In the genomic region with DNA sequence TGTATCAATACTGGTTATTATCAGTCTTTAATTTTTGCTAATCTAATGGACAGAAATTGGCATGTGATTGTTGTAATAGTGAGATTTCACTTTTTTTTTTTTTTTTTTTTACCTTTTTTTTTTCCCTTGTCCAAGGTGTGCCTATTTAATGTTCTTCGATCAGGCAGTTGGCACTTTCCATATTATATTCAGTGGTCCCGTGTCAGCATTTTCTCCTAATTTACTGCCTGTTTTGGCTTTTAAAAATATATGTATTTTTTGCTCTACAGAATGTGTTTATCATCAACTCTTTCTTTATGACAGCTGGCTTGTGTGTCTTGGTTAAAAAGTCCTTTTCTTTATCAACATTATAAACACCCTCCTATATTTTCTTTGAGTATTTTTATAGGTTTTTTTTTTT, we compare ENCODE assay signal across 2 cellular contexts.
A peak's percentile ranks its signal among the peaks of the same experiment; 100 is the strongest.
TF ChIP-seq lines count a peak whose summit lies in the region.

No MANE protein-coding gene starts in this region.

TF ChIP-seq in HEK293, 187 proteins besides CTCF, POLR2A, EP300 and RAD21:
- TF ChIP-seq, protein P1, sequence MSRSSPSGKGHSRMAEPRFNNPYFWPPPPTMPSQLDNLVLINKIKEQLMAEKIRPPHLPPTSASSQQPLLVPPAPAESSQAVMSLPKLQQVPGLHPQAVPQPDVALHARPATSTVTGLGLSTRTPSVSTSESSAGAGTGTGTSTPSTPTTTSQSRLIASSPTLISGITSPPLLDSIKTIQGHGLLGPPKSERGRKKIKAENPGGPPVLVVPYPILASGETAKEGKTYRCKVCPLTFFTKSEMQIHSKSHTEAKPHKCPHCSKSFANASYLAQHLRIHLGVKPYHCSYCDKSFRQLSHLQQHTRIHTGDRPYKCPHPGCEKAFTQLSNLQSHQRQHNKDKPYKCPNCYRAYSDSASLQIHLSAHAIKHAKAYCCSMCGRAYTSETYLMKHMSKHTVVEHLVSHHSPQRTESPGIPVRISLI (tag by site-specific recombination; IDR thresholded peaks at IDR 0.05) = peak; percentile 83
- no peak for TF ChIP-seq ZNF658 (tag by site-specific recombination; IDR thresholded peaks at IDR 0.05)
- TF ChIP-seq ZNF747 (tag by site-specific recombination; IDR thresholded peaks at IDR 0.05) = no peak
- no peak for TF ChIP-seq KLF9 (tag by site-specific recombination; IDR thresholded peaks at IDR 0.05; ENCODE audit: low read depth)
- no peak for TF ChIP-seq ZFP37 (tag by site-specific recombination; IDR thresholded peaks at IDR 0.05)
- no peak for TF ChIP-seq ZNF670 (tag by site-specific recombination; IDR thresholded peaks at IDR 0.05; ENCODE audit: low read depth)
- no peak for TF ChIP-seq ZNF132 (tag by site-specific recombination; IDR thresholded peaks at IDR 0.05; ENCODE audit: borderline replicate concordance)
- no peak for TF ChIP-seq SP7 (tag by site-specific recombination; IDR thresholded peaks at IDR 0.05)
- no peak for TF ChIP-seq ZBTB8A (tag by site-specific recombination; IDR thresholded peaks at IDR 0.05)
- no peak for TF ChIP-seq ZNF239 (tag by site-specific recombination; IDR thresholded peaks at IDR 0.05)
- no peak for TF ChIP-seq ZNF610 (tag by site-specific recombination; IDR thresholded peaks at IDR 0.05; ENCODE audit: borderline replicate concordance)
- TF ChIP-seq ZNF501 (tag by site-specific recombination; IDR thresholded peaks at IDR 0.05) = no peak
- TF ChIP-seq, protein P2, sequence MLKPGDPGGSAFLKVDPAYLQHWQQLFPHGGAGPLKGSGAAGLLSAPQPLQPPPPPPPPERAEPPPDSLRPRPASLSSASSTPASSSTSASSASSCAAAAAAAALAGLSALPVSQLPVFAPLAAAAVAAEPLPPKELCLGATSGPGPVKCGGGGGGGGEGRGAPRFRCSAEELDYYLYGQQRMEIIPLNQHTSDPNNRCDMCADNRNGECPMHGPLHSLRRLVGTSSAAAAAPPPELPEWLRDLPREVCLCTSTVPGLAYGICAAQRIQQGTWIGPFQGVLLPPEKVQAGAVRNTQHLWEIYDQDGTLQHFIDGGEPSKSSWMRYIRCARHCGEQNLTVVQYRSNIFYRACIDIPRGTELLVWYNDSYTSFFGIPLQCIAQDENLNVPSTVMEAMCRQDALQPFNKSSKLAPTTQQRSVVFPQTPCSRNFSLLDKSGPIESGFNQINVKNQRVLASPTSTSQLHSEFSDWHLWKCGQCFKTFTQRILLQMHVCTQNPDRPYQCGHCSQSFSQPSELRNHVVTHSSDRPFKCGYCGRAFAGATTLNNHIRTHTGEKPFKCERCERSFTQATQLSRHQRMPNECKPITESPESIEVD (tag by site-specific recombination; IDR thresholded peaks at IDR 0.05) = peak; percentile 54
TF ChIP-seq in HEK293: peak in this region for 2.

TF ChIP-seq in K562, 482 proteins besides CTCF, POLR2A, EP300 and RAD21 (continued from another document):
- TF ChIP-seq, protein P3, sequence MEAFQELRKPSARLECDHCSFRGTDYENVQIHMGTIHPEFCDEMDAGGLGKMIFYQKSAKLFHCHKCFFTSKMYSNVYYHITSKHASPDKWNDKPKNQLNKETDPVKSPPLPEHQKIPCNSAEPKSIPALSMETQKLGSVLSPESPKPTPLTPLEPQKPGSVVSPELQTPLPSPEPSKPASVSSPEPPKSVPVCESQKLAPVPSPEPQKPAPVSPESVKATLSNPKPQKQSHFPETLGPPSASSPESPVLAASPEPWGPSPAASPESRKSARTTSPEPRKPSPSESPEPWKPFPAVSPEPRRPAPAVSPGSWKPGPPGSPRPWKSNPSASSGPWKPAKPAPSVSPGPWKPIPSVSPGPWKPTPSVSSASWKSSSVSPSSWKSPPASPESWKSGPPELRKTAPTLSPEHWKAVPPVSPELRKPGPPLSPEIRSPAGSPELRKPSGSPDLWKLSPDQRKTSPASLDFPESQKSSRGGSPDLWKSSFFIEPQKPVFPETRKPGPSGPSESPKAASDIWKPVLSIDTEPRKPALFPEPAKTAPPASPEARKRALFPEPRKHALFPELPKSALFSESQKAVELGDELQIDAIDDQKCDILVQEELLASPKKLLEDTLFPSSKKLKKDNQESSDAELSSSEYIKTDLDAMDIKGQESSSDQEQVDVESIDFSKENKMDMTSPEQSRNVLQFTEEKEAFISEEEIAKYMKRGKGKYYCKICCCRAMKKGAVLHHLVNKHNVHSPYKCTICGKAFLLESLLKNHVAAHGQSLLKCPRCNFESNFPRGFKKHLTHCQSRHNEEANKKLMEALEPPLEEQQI (IDR thresholded peaks at IDR 0.05) = no peak
- TF ChIP-seq ZNF589 (CRISPR knock-in tag; IDR thresholded peaks at IDR 0.05; ENCODE audit: low read depth) (no peak), NUFIP1 (IDR thresholded peaks at IDR 0.05; ENCODE audit: partially characterized antibody) (no peak), SMARCA4 (IDR thresholded peaks at IDR 0.05) (no peak), ZNF316 (IDR thresholded peaks at IDR 0.05) (peak; percentile 66)
TF ChIP-seq in K562: peak in this region for 3.
